ENCODE assay signal across 19 cellular contexts in the genomic region with DNA sequence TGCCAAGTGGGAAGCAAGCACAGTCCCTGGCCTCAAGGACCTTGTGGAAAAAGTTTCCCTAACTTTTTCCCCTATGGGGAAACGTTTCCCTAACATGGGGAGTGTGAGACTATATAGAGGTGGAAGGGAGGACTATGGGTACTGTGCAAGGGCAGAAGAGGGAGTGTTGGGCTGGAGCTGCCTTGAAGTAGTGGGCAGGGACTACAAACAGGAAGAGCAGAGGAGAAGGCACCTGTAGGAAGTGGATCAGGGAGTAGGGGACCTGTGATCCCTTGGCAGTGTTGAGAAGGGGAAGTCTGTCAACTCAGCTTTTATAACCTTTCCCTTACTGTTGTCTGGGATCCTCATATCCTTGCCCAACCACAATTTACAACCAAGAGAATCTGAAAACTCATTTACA. TPM values are rescaled to one million over a fixed set of nuclear protein-coding genes. Genes with fewer than 3 reads are reported as not detected.
A peak's percentile ranks its signal among the peaks of the same experiment; 100 is the strongest.
DNase-seq lines count a peak whose midpoint lies in the region; ATAC-seq and TF ChIP-seq lines count a peak whose summit lies in the region.
"Had no signal": no experiment of that assay in that cellular context is flagged by ENCODE, and none has a peak within 500 bp of the region (broad histone marks: within the 10 kb centered on the region; RNA-seq: fewer than 3 reads in every experiment).

No MANE protein-coding gene starts in this region.

- no peak for DNase-seq in Right ventricle myocardium inferior (ENCODE audit: missing footprints)
- DNase-seq in cardiac septum (ENCODE audit: low spot score), result no peak
- no peak for DNase-seq in heart right ventricle
- DNase-seq in NCI-H526 treated with DMSO at 0.1 percent for 48 hours (lab: John Stamatoyannopoulos, UW), result no peak
- DNase-seq in esophagus squamous epithelium (lab: John Stamatoyannopoulos, UW), result no peak
- DNase-seq in NCI-H187 treated with DMSO at 0.1 percent for 48 hours (lab: John Stamatoyannopoulos, UW), result no peak
- no peak for DNase-seq in superior temporal gyrus (ENCODE audit: extremely low spot score)
- DNase-seq: activated CD4-positive, CD25-positive, alpha-beta regulatory T cell; activated CD8-positive, alpha-beta memory T cell treated with anti-CD3 and anti-CD28 coated beads for 24 hours; activated T-cell treated with anti-CD3 and anti-CD28 coated beads, Interleukin-2, amount 50 U/mL, for 72 hours; brain microvascular endothelial cell; dermis blood vessel endothelial cell; foreskin keratinocyte; NCI-H1436 treated with DMSO at 0.1 percent for 48 hours; PC-9; stimulated activated CD4-positive, alpha-beta T cell treated with anti-CD3 and anti-CD28 coated beads, Interleukin-2, amount 100 ng/mL, for 24 hours; stimulated activated naive CD8-positive, alpha-beta T cell treated with anti-CD3 and anti-CD28 coated beads, Interleukin-15, Interleukin-2, amounts not matched to agents 100 U/mL and 50 U/mL, for 24 hours had no signal

- H3K4me1 ChIP-seq in heart right ventricle (peaks cover 0 to 23% (median 2%) of the 10 kb centered on the region in 9 donors), muscle layer of duodenum (ENCODE audit: control insufficient read depth in 1 of 2, insufficient read depth in 2 of 2, low read length in 2 of 2) (peaks cover 0 to 4% of the 10 kb centered on the region in 2 donors), esophagus squamous epithelium (peaks cover 4 to 22% (median 6%) of the 10 kb centered on the region in 3 donors)
- H3K4me1 ChIP-seq: BLaER1, foreskin keratinocyte had no signal

- H3K9me3 ChIP-seq in heart right ventricle, result no peaks in the 10 kb centered on the region
- no peaks in the 10 kb centered on the region for H3K9me3 ChIP-seq in muscle layer of duodenum (ENCODE audit: control insufficient read depth in 1 of 2, low read length in 2 of 2)
- no peaks in the 10 kb centered on the region for H3K9me3 ChIP-seq in esophagus squamous epithelium

- TF ChIP-seq POLR2A in esophagus squamous epithelium (IDR thresholded peaks at IDR 0.05), result no peak

- ATAC-seq in Right ventricle myocardium inferior (peak; percentile 29), heart right ventricle (peak in 7 of 8 donors; percentile 24 to 60 (median 47))
- ATAC-seq: activated T-cell treated with anti-CD3 and anti-CD28 coated beads, Interleukin-2, amount 50 U/mL, for 72 hours; stimulated activated naive CD8-positive, alpha-beta T cell treated with anti-CD3 and anti-CD28 coated beads, Interleukin-15, Interleukin-2, amounts not matched to agents 100 U/mL and 50 U/mL, for 24 hours had no signal

- H3K27me3 ChIP-seq in heart right ventricle (no peaks in the 10 kb centered on the region), muscle layer of duodenum (ENCODE audit: low read depth, low read length) (no peaks in the 10 kb centered on the region), esophagus squamous epithelium (no peaks in the 10 kb centered on the region)
- H3K27me3 ChIP-seq: BLaER1, brain microvascular endothelial cell, foreskin keratinocyte had no signal

- H3K27ac ChIP-seq in heart right ventricle (peak overlapping the region; percentile 83 to 99 (median 90)), muscle layer of duodenum (ENCODE audit: low read length) (no peak overlapping the region), esophagus squamous epithelium (no peak overlapping the region)
- H3K27ac ChIP-seq: BLaER1, brain microvascular endothelial cell, foreskin keratinocyte, PC-9 had no signal

- TF ChIP-seq CTCF in heart right ventricle (IDR thresholded peaks at IDR 0.05), result no peak
- no peak for TF ChIP-seq CTCF in esophagus squamous epithelium (IDR thresholded peaks at IDR 0.05)

- H3K4me3 ChIP-seq in heart right ventricle (peak overlapping the region; percentile 46 to 68 (median 60)), muscle layer of duodenum (ENCODE audit: low read depth in 1 of 2, low read length in 2 of 2) (peak overlapping the region; percentile 56 to 74), esophagus squamous epithelium (no peak overlapping the region)
- H3K4me3 ChIP-seq: BLaER1, PC-9 had no signal

- intact Hi-C loops in Right ventricle myocardium inferior (cut with DNase I), result loop anchor here (5.0 to 10.0 kb wide), 3 partner anchors 36 to 394 kb away; no protein-coding TSS in a partner anchor
- intact Hi-C loops in cardiac septum (cut with DNase I), result loop anchor here (10.0 kb wide), 2 partner anchors 206 to 384 kb away; no protein-coding TSS in a partner anchor
- intact Hi-C loops in heart right ventricle (cut with DNase I), result loop anchor here in 5 of 10 donors (5.0 to 10.0 kb wide), 4 partner anchors 36 to 166 kb away; no protein-coding TSS in a partner anchor
- intact Hi-C loops in esophagus squamous epithelium (cut with DNase I), result no loop called here

- peaks cover 0 to 21% (median 0%) of the 10 kb centered on the region in 9 donors for H3K36me3 ChIP-seq in heart right ventricle
- H3K36me3 ChIP-seq in muscle layer of duodenum (ENCODE audit: control insufficient read depth in 1 of 2, insufficient read depth in 2 of 2, low read length in 2 of 2), result no peaks in the 10 kb centered on the region
- H3K36me3 ChIP-seq in esophagus squamous epithelium, result peaks cover 0 to 15% (median 0%) of the 10 kb centered on the region in 3 donors
- H3K36me3 ChIP-seq: brain microvascular endothelial cell had no signal

- WGBS in heart right ventricle, 2 donors, result 26 to 37% methylated on average over 1 of the region's 1 CpG
- 70 to 82% methylated on average over 1 of the region's 1 CpG for WGBS in esophagus squamous epithelium, 2 donors

RNA-seq across cellular contexts. Expression of gene CMYA5, which starts 1.4 kb away (rescaled TPM):
- total RNA-seq in Right ventricle myocardium inferior (886 TPM), cardiac septum (1,204 TPM), heart right ventricle (1,000 to 10,000 TPM in 5 of 10 donors, 100 to 1,000 TPM in 5; 771 to 1,721 (median 1,115) TPM), esophagus squamous epithelium (1 to 10 TPM in 2 of 4 donors, under 1 TPM in 2; 0.11 to 3.6 (median 0.81) TPM)
- 100 to 1,000 TPM; 202 to 388 TPM for polyA plus RNA-seq in heart right ventricle

Comparison
In these comparisons a context has a peak if more than half of its experiments do, and no peak if none do; other contexts are left out.
1. H3K27ac ChIP-seq: peak in heart right ventricle (10 of 10); none in muscle layer of duodenum (single experiment) and esophagus squamous epithelium (0 of 4).
2. H3K4me3 ChIP-seq: peak in heart right ventricle (10 of 10) and muscle layer of duodenum (2 of 2); none in esophagus squamous epithelium (0 of 4).
3. RNA of gene CMYA5, which starts 1.4 kb away (total RNA-seq): 771 to 1,721 TPM in heart right ventricle, 1,204 TPM in cardiac septum (single experiment) and 886 TPM in Right ventricle myocardium inferior (single experiment); 0.11 to 3.6 TPM in esophagus squamous epithelium; every median in the first group is over 100 times any median in the second.